ENCODE assay signal across 21 cellular contexts in the genomic region with DNA sequence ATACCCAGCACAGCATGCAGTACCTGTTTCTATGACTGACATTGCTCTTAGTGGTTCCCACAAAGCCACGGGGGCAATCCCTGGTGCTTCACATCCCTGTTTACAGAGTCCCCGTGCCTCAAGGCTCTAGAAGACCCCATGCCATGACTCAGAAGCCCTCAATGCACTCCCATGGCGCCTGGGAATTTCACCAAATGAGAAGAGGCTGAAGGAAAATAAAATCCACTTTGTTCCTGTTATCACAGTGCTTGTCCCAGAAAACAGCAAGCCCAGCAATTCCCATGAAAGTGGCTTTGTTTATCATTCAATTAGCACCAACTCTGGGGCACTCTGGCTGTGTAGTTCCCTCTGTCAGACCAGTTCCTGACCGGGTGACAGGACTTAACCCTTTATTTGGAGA.
DNase-seq lines count a peak whose midpoint lies in the region; ATAC-seq and TF ChIP-seq lines count a peak whose summit lies in the region.
"Had no signal": no experiment of that assay in that cellular context is flagged by ENCODE, and none has a peak within 500 bp of the region (broad histone marks: within the 10 kb centered on the region; RNA-seq: fewer than 3 reads in every experiment).

No MANE protein-coding gene starts in this region.

- no TSS peak for BruUV-seq in IMR-90 (replicated peaks; lab: Mats Ljungman, UMichigan)

- peaks cover 45 to 75% of the 10 kb centered on the region in 2 experiments for H3K79me1 ChIP-seq in IMR-90 (ENCODE audit: low read depth in 1 of 2, low read length in 2 of 2)

- dilution Hi-C loops in IMR-90 (cut with HindIII; ENCODE audit: low sequenced_read_pairs, unreplicated experiment): no loop called here

- H2AFZ ChIP-seq in IMR-90 (replicated peaks; ENCODE audit: low read length, poor library complexity): no peak overlapping the region

- DNase-seq in IMR-90 (no peak), SK-MEL-5 (ENCODE audit: low read depth, low spot score) (peak; percentile 81), islet precursor cell (peak; percentile 75), sigmoid colon (no peak), thyroid gland (no peak)
- no peak for DNase-seq in activated naive CD4-positive, alpha-beta T cell treated with anti-CD3 and anti-CD28 coated beads, Interleukin-2, amount 50 U/mL, for 16 hours
- DNase-seq: activated CD4-positive, alpha-beta T cell treated with anti-CD3 and anti-CD28 coated beads for 4 hours; activated naive CD4-positive, alpha-beta T cell treated with Interleukin-2 at 50 U/mL for 16 hours; activated T-cell treated with anti-CD3 and anti-CD28 coated beads, Interleukin-2, amount 50 U/mL, for 48 hours; CD8-positive, alpha-beta T cell; DMS53; GF-D8; HFFc6; left cardiac atrium; naive thymus-derived CD8-positive, alpha-beta T cell; NCI-H2081 treated with DMSO at 0.1 percent for 48 hours; NCI-H446 treated with DMSO at 0.1 percent for 48 hours; right lobe of liver; stimulated activated naive CD8-positive, alpha-beta T cell treated with anti-CD3 and anti-CD28 coated beads, Interleukin-15, amount 100 ng/mL, for 72 hours had no signal

- no peak overlapping the region for H2AK9ac ChIP-seq in IMR-90 (replicated peaks; ENCODE audit: low read depth, low read length, poor library complexity)

- peak overlapping the region; percentile 70; the same call in 1 of the 2 replicates for H3K23ac ChIP-seq in IMR-90 (ENCODE audit: low read depth, low read length)

- H3K27me3 ChIP-seq in IMR-90 (ENCODE audit: control insufficient read depth, insufficient read depth, low read length) (no peaks in the 10 kb centered on the region), sigmoid colon (no peaks in the 10 kb centered on the region), thyroid gland (no peaks in the 10 kb centered on the region)
- H3K27me3 ChIP-seq: right lobe of liver had no signal

- WGBS in IMR-90 (ENCODE audit: extremely low coverage in 2 of 2, insufficient read length in 1 of 2), 2 experiments: 83% methylated on average over 1 of the region's 4 CpGs; no CpG with 5 or more reads in 1 of the 2 experiments
- 70 to 72% methylated on average over 4 of the region's 4 CpGs for WGBS in sigmoid colon, 2 donors
- 52 to 68% methylated on average over 4 of the region's 4 CpGs for WGBS in thyroid gland, 2 donors

- H4K8ac ChIP-seq in IMR-90 (ENCODE audit: low read depth in 2 of 2, low read length in 2 of 2): peak overlapping the region in 1 of 2 experiments; percentile 25; a peak in 1 of 4 replicates

- H4K91ac ChIP-seq in IMR-90 (ENCODE audit: insufficient read depth, low read depth, low read length): no peak overlapping the region

- intact Hi-C loops in IMR-90 (cut with micrococcal nuclease): no loop called here
- intact Hi-C loops in sigmoid colon (cut with DNase I): no loop called here
- intact Hi-C loops in thyroid gland (cut with DNase I): no loop called here

- no peak overlapping the region for H3K9ac ChIP-seq in IMR-90 (ENCODE audit: low read depth, low read length)

- H3K27ac ChIP-seq in IMR-90 (ENCODE audit: insufficient read depth, low read length) (no peak overlapping the region), sigmoid colon (peak overlapping the region; percentile 32 to 77 (median 43)), thyroid gland (peak overlapping the region in 1 of 3 donors; percentile 54)

- H3K14ac ChIP-seq in IMR-90 (replicated peaks; ENCODE audit: low read depth, low read length): peak overlapping the region; percentile 64

- 0 out of 2 replicates have a peak overlapping the region, but pooled peaks have one; percentile 83 for H2AK5ac ChIP-seq in IMR-90 (ENCODE audit: low read depth, low read length)

- H2BK15ac ChIP-seq in IMR-90 (ENCODE audit: low read depth, low read length): 0 out of 3 replicates have a peak overlapping the region, but pooled peaks have one; percentile 12

- CTCF ChIA-PET in IMR-90 (lab: Yijun Ruan, JAX): no interaction called here

- H3K4me3 ChIP-seq in IMR-90 (ENCODE audit: insufficient read depth, low read depth, low read length) (no peak overlapping the region), sigmoid colon (no peak overlapping the region), thyroid gland (replicated peaks in 1 of 3) (no peak overlapping the region)
- H3K4me3 ChIP-seq: K562, right lobe of liver had no signal

- in situ Hi-C loops in IMR-90 (cut with MboI; ENCODE audit: low sequenced_read_pairs): no loop called here
- in situ Hi-C loops in SK-MEL-5 (cut with HindIII; ENCODE audit: low pct_unique_long_range_greater_than_20kb, low sequenced_read_pairs): no loop called here

- H2BK5ac ChIP-seq in IMR-90 (ENCODE audit: low read depth, low read length, poor library complexity, severe bottlenecking): no peak overlapping the region

- H3K36me3 ChIP-seq in IMR-90 (ENCODE audit: control insufficient read depth, insufficient read depth, low read length): peaks cover 15% of the 10 kb centered on the region
- H3K36me3 ChIP-seq in sigmoid colon: no peaks in the 10 kb centered on the region
- no peaks in the 10 kb centered on the region for H3K36me3 ChIP-seq in thyroid gland

- no peak overlapping the region for H4K5ac ChIP-seq in IMR-90 (ENCODE audit: low read depth, low read length)

- ATAC-seq in IMR-90 (ENCODE audit: low read depth) (no peak), GM21825 (IDR thresholded peaks at IDR 0.05; ENCODE audit: unreplicated experiment) (no peak)
- ATAC-seq: CD8-positive, alpha-beta T cell; K562; left cardiac atrium; naive thymus-derived CD8-positive, alpha-beta T cell had no signal

- peaks cover 18% of the 10 kb centered on the region; the same call in 1 of the 2 replicates for H4K20me1 ChIP-seq in IMR-90 (ENCODE audit: insufficient read depth, low read length)

- no peak overlapping the region for H3K4me2 ChIP-seq in IMR-90 (ENCODE audit: low read depth, low read length)

- no peak overlapping the region for H2BK120ac ChIP-seq in IMR-90 (ENCODE audit: low read depth, low read length)

- no peak overlapping the region for H2BK20ac ChIP-seq in IMR-90 (ENCODE audit: low read depth, low read length)

- TF ChIP-seq RAD21 in IMR-90 (IDR thresholded peaks at IDR 0.05; ENCODE audit: low read length): no peak

- H3K4ac ChIP-seq in IMR-90 (ENCODE audit: low read depth, low read length): 0 out of 2 replicates have a peak overlapping the region, but pooled peaks have one; percentile 2

- no peaks in the 10 kb centered on the region for H3K9me3 ChIP-seq in IMR-90 (ENCODE audit: control insufficient read depth, insufficient read depth, low read length)
- H3K9me3 ChIP-seq in sigmoid colon: no peaks in the 10 kb centered on the region
- H3K9me3 ChIP-seq in thyroid gland: no peaks in the 10 kb centered on the region
- H3K9me3 ChIP-seq: right lobe of liver had no signal

- H3K9me1 ChIP-seq in IMR-90 (ENCODE audit: insufficient read depth, low read length): peaks cover 28% of the 10 kb centered on the region

- H3K56ac ChIP-seq in IMR-90 (ENCODE audit: extremely low read depth, insufficient read depth, low read length): no peak overlapping the region

- TF ChIP-seq POLR2A in IMR-90 (IDR thresholded peaks at IDR 0.05; ENCODE audit: low read depth, low read length): no peak
- no peak for TF ChIP-seq POLR2A in sigmoid colon (IDR thresholded peaks at IDR 0.05)
- TF ChIP-seq POLR2A in thyroid gland (IDR thresholded peaks at IDR 0.05): no peak

- no peak for TF ChIP-seq EP300 in sigmoid colon (IDR thresholded peaks at IDR 0.05)

- no peak overlapping the region for H3K18ac ChIP-seq in IMR-90 (ENCODE audit: low read depth, low read length)

- H3K4me1 ChIP-seq in IMR-90 (ENCODE audit: control insufficient read depth, insufficient read depth, low read length) (peaks cover 15% of the 10 kb centered on the region), sigmoid colon (peaks cover 0 to 34% (median 30%) of the 10 kb centered on the region in 4 donors), thyroid gland (peaks cover 14 to 57% of the 10 kb centered on the region in 2 donors)

- POLR2A ChIA-PET in IMR-90 (lab: Charles Lee; ENCODE audit: unreplicated experiment): no interaction called here

- TF ChIP-seq CTCF in IMR-90 (conservative IDR thresholded peaks at IDR 0.05; ENCODE audit: low read depth, low read length): no peak
- no peak for TF ChIP-seq CTCF in sigmoid colon (IDR thresholded peaks at IDR 0.05)
- TF ChIP-seq CTCF in thyroid gland (IDR thresholded peaks at IDR 0.05): no peak

TF ChIP-seq in IMR-90, 13 proteins besides CTCF, POLR2A, EP300 and RAD21:
- TF ChIP-seq FOS (IDR thresholded peaks at IDR 0.05; ENCODE audit: low read depth, low read length) (no peak), MAFK (IDR thresholded peaks at IDR 0.05; ENCODE audit: low read depth, low read length) (no peak), MAZ (IDR thresholded peaks at IDR 0.05; ENCODE audit: borderline replicate concordance, low read depth, low read length) (no peak)
- TF ChIP-seq, protein P1, sequence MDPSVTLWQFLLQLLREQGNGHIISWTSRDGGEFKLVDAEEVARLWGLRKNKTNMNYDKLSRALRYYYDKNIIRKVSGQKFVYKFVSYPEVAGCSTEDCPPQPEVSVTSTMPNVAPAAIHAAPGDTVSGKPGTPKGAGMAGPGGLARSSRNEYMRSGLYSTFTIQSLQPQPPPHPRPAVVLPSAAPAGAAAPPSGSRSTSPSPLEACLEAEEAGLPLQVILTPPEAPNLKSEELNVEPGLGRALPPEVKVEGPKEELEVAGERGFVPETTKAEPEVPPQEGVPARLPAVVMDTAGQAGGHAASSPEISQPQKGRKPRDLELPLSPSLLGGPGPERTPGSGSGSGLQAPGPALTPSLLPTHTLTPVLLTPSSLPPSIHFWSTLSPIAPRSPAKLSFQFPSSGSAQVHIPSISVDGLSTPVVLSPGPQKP (IDR thresholded peaks at IDR 0.05; ENCODE audit: borderline replicate concordance, low read depth, low read length): no peak
- TF ChIP-seq, protein P2, sequence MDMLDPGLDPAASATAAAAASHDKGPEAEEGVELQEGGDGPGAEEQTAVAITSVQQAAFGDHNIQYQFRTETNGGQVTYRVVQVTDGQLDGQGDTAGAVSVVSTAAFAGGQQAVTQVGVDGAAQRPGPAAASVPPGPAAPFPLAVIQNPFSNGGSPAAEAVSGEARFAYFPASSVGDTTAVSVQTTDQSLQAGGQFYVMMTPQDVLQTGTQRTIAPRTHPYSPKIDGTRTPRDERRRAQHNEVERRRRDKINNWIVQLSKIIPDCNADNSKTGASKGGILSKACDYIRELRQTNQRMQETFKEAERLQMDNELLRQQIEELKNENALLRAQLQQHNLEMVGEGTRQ (IDR thresholded peaks at IDR 0.05; ENCODE audit: low read depth, low read length): no peak

Comparison
In these comparisons a context has a peak if more than half of its experiments do, and no peak if none do; other contexts are left out.
1. DNase-seq: peak in SK-MEL-5 (single experiment) and islet precursor cell (single experiment); none in IMR-90 (single experiment), sigmoid colon (single experiment), thyroid gland (0 of 2) and activated naive CD4-positive, alpha-beta T cell treated with anti-CD3 and anti-CD28 coated beads, Interleukin-2, amount 50 U/mL, for 16 hours (single experiment).